Comparison of ENCODE assay signal across 8 cellular contexts in genomic region chr4:1130318-1131186, GRCh38. TPM values are rescaled to one million over a fixed set of nuclear protein-coding genes. Genes with fewer than 3 reads are reported as not detected.
A peak's percentile ranks its signal among the peaks of the same experiment; 100 is the strongest.
DNase-seq lines count a peak whose midpoint lies in the region; ATAC-seq and TF ChIP-seq lines count a peak whose summit lies in the region.

No MANE protein-coding gene starts in this region.

- H3K4me3 Mint-ChIP-seq in activated T-cell treated with anti-CD3 and anti-CD28 coated beads, Interleukin-2, amount 50 U/mL, for 4 hours, result no peak overlapping the region

- H3K4me3 ChIP-seq in BJ (ENCODE audit: low read depth, low read length) (no peak overlapping the region), neutrophil (ENCODE audit: low read depth in 1 of 2, low read length in 1 of 2) (no peak overlapping the region)

- H3K27ac ChIP-seq in neutrophil (no peak overlapping the region), substantia nigra (ENCODE audit: low read depth, low read length, poor library complexity, severe bottlenecking) (no peak overlapping the region)

- H3K9me3 ChIP-seq in neutrophil, result no peaks in the 10 kb centered on the region

- peaks cover 3% of the 10 kb centered on the region for H3K27me3 Mint-ChIP-seq in activated T-cell treated with anti-CD3 and anti-CD28 coated beads, Interleukin-2, amount 50 U/mL, for 4 hours (ENCODE audit: low read depth)

- TF ChIP-seq CTCF in BJ (IDR thresholded peaks at IDR 0.05; ENCODE audit: insufficient read depth, low read depth, low read length) (peak; percentile 100), neutrophil (IDR thresholded peaks at IDR 0.05) (peak; percentile 99)

- DNase-seq in BJ (ENCODE audit: low read depth), result peak; percentile 22
- peak; percentile 72 for DNase-seq in HK-2 (ENCODE audit: unreplicated experiment)
- peak; percentile 1 for DNase-seq in OCI-M2 (lab: John Stamatoyannopoulos, UW; ENCODE audit: unreplicated experiment)
- peak; percentile 72 for DNase-seq in activated T-cell treated with anti-CD3 and anti-CD28 coated beads, Interleukin-2, amount 50 U/mL, for 4 hours
- peak; percentile 84 for DNase-seq in fibroblast of peridontal ligament (ENCODE audit: extremely low read depth)
- peak in 38 of 49 donors; percentile 10 to 68 (median 37) for DNase-seq in substantia nigra (lab: John Stamatoyannopoulos, UW)

- H3K36me3 ChIP-seq in BJ (ENCODE audit: control insufficient read depth, insufficient read depth, low read length), result no peaks in the 10 kb centered on the region
- H3K36me3 ChIP-seq in neutrophil, result no peaks in the 10 kb centered on the region

- peaks cover under 1 to 4% of the 10 kb centered on the region in 2 experiments for H3K4me1 ChIP-seq in neutrophil (ENCODE audit: control insufficient read depth in 1 of 2, insufficient read depth in 1 of 2, low read depth in 1 of 2, low read length in 1 of 2)

- peaks cover 2% of the 10 kb centered on the region for H3K4me1 Mint-ChIP-seq in activated T-cell treated with anti-CD3 and anti-CD28 coated beads, Interleukin-2, amount 50 U/mL, for 4 hours (ENCODE audit: low read depth)

- CTCF ChIA-PET in BJ (lab: Yijun Ruan, JAX), result interaction anchor here (0.6 to 5.6 kb wide), 37 partner anchors 9 to 499 kb away, joined by 3 to 120 read pairs (median 4); partner anchors contain the start of genes MAEA and SPON2

- H3K27me3 ChIP-seq in BJ (ENCODE audit: control insufficient read depth, insufficient read depth, low read length) (peaks cover 3% of the 10 kb centered on the region), neutrophil (peaks cover 34% of the 10 kb centered on the region)

- H3K9me3 Mint-ChIP-seq in activated T-cell treated with anti-CD3 and anti-CD28 coated beads, Interleukin-2, amount 50 U/mL, for 4 hours, result no peaks in the 10 kb centered on the region

- H3K36me3 Mint-ChIP-seq in activated T-cell treated with anti-CD3 and anti-CD28 coated beads, Interleukin-2, amount 50 U/mL, for 4 hours (ENCODE audit: insufficient read depth), result no peaks in the 10 kb centered on the region

- ATAC-seq in GM18867 (IDR thresholded peaks at IDR 0.05; ENCODE audit: unreplicated experiment), result peak; percentile 70
- peak; percentile 93 to 98 for ATAC-seq in activated T-cell treated with anti-CD3 and anti-CD28 coated beads, Interleukin-2, amount 50 U/mL, for 4 hours

- POLR2A ChIA-PET in BJ (lab: Charles Lee), result no interaction called here

RNA-seq across cellular contexts. Expression of gene RNF212, which starts 17.2 kb away (rescaled TPM):
- polyA plus RNA-seq in BJ (2011; rRNA removed), result 2.9 TPM in 2 replicates
- 0.57 and 2.0 TPM in 2 replicates for polyA minus RNA-seq in BJ (2011; rRNA and poly(A)+ RNA removed)
- 1 to 10 TPM in 1 of 3 donors, under 1 TPM in 2; 0.79 to 2.9 (median 0.84) TPM for total RNA-seq in activated T-cell treated with anti-CD3 and anti-CD28 coated beads, Interleukin-2, amount 50 U/mL, for 4 hours

RNA-seq across cellular contexts. Expression of gene SPON2, which starts 41.8 kb away (rescaled TPM):
- 8.8 and 11.6 TPM in 2 replicates for polyA plus RNA-seq in BJ (2011; rRNA removed)
- 3.0 and 4.2 TPM in 2 replicates for polyA minus RNA-seq in BJ (2011; rRNA and poly(A)+ RNA removed)
- total RNA-seq in activated T-cell treated with anti-CD3 and anti-CD28 coated beads, Interleukin-2, amount 50 U/mL, for 4 hours, result 1 to 10 TPM; 1.4 to 2.1 (median 2.1) TPM

Comparison
In these comparisons a context has a peak if more than half of its experiments do, and no peak if none do; other contexts are left out.
1. DNase-seq: peak in every context shown above with its lines; median percentile 84 in fibroblast of peridontal ligament; 72 in HK-2; 72 in activated T-cell treated with anti-CD3 and anti-CD28 coated beads, Interleukin-2, amount 50 U/mL, for 4 hours; 37 in substantia nigra; 22 in BJ; 1 in OCI-M2.